Comparison of ENCODE assay signal across 8 cellular contexts in the genomic region with DNA sequence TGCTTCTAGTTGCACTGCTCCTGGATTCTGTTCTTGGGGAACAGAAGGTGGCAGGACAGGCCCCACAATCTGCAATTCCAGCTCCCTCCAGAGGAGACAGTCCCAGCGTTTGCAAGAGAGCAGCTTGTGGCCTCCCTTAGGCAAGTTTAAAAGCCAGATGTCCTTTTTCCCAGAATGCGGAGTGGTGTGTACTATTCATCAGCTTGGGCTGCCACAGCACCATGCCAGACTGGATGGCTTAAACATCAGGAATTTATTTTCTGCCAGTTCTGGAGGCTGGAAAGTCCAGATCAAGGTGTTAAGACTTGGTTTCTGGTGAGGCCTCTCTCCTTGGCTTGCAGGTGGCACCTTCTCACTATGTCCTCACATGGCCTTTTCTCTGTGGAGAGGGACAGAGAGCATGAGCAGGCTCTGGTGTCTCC. TPM values are rescaled to one million over a fixed set of nuclear protein-coding genes. Genes with fewer than 3 reads are reported as not detected.
A peak's percentile ranks its signal among the peaks of the same experiment; 100 is the strongest.
DNase-seq lines count a peak whose midpoint lies in the region; ATAC-seq and TF ChIP-seq lines count a peak whose summit lies in the region.

No MANE protein-coding gene starts in this region.

- peak overlapping the region; percentile 54 for H3K27ac ChIP-seq in BLaER1
- peak overlapping the region; percentile 45; the same call in 1 of the 2 replicates for H3K27ac ChIP-seq in GM23338 (ENCODE audit: low read depth)

- H3K4me1 Mint-ChIP-seq in GM23338: peaks cover 56% of the 10 kb centered on the region

- DNase-seq in GM23338 (ENCODE audit: low spot score) (peak; percentile 83), glomerular visceral epithelial cell (ENCODE audit: extremely low spot score) (peak; percentile 36), sciatic nerve (ENCODE audit: low spot score) (no peak)
- no peak for DNase-seq in activated effector memory CD4-positive, alpha-beta T cell treated with Interleukin-2 at 50 U/mL for 16 hours

- H3K9me3 Mint-ChIP-seq in GM23338: no peaks in the 10 kb centered on the region; the same call in 2 of the 3 replicates

- H3K27me3 Mint-ChIP-seq in GM23338 (ENCODE audit: insufficient read depth, low read depth, poor library complexity): peaks cover 20% of the 10 kb centered on the region

- intact Hi-C loops in sciatic nerve (cut with DNase I): no loop called here

- H3K27me3 ChIP-seq in BLaER1 (no peaks in the 10 kb centered on the region), GM23338 (ENCODE audit: insufficient read depth) (no peaks in the 10 kb centered on the region)

- H3K4me2 ChIP-seq in BLaER1 (peak overlapping the region; percentile 95), GM23338 (no peak overlapping the region)

- H3K36me3 ChIP-seq in BLaER1 (no peaks in the 10 kb centered on the region), GM23338 (ENCODE audit: insufficient read depth) (0 out of 2 replicates have a peak, but pooled peaks cover 12% of the 10 kb centered on the region)

- H3K4me1 ChIP-seq in BLaER1 (peaks cover 91% of the 10 kb centered on the region), GM23338 (ENCODE audit: insufficient read depth) (peaks cover 24% of the 10 kb centered on the region)

- no peaks in the 10 kb centered on the region for H3K9me3 ChIP-seq in BLaER1

- peaks cover 56% of the 10 kb centered on the region for H3F3A ChIP-seq in GM23338 (replicated peaks; ENCODE audit: low read depth)

- ATAC-seq in GM23338 (peak; percentile 26), SK-N-SH treated with all-trans-retinoic acid at 6 μM for 48 hours (peak; percentile 35), GM18511 (IDR thresholded peaks at IDR 0.05; ENCODE audit: unreplicated experiment) (no peak), sciatic nerve (no peak), esophagus mucosa (no peak)

- no peak overlapping the region for H3K4me3 Mint-ChIP-seq in GM23338

- peak; percentile 54 to 56 for TF ChIP-seq CTCF in GM23338 (conservative IDR thresholded peaks at IDR 0.05; ENCODE audit: low read depth in 2 of 2)

- H3K4me3 ChIP-seq in BLaER1 (no peak overlapping the region), GM23338 (no peak overlapping the region)

- peaks cover 3% of the 10 kb centered on the region; the same call in 1 of the 2 replicates for H3K79me2 ChIP-seq in GM23338 (replicated peaks; ENCODE audit: insufficient read depth)

- no peaks in the 10 kb centered on the region for H3K9me2 ChIP-seq in GM23338 (ENCODE audit: insufficient read depth)

- no peak overlapping the region for H2AFZ ChIP-seq in GM23338

- H3K36me3 Mint-ChIP-seq in GM23338 (ENCODE audit: low read depth): peaks cover 59% of the 10 kb centered on the region

- H4K20me1 ChIP-seq in BLaER1 (no peaks in the 10 kb centered on the region), GM23338 (replicated peaks; ENCODE audit: insufficient read depth) (no peaks in the 10 kb centered on the region; the same call in 1 of the 2 replicates)

- H3K9ac ChIP-seq in BLaER1: 0 out of 2 replicates have a peak overlapping the region, but pooled peaks have one; percentile 27

- peak overlapping the region; percentile 78; the same call in 1 of the 2 replicates for H3K27ac Mint-ChIP-seq in GM23338

TF ChIP-seq in GM23338, 12 proteins besides CTCF, POLR2A, EP300 and RAD21:
- no peak for TF ChIP-seq NANOG (IDR thresholded peaks at IDR 0.05; ENCODE audit: borderline replicate concordance)
- TF ChIP-seq POLR2AphosphoS5 (IDR thresholded peaks at IDR 0.05; ENCODE audit: low read depth): no peak
- TF ChIP-seq, protein P1, sequence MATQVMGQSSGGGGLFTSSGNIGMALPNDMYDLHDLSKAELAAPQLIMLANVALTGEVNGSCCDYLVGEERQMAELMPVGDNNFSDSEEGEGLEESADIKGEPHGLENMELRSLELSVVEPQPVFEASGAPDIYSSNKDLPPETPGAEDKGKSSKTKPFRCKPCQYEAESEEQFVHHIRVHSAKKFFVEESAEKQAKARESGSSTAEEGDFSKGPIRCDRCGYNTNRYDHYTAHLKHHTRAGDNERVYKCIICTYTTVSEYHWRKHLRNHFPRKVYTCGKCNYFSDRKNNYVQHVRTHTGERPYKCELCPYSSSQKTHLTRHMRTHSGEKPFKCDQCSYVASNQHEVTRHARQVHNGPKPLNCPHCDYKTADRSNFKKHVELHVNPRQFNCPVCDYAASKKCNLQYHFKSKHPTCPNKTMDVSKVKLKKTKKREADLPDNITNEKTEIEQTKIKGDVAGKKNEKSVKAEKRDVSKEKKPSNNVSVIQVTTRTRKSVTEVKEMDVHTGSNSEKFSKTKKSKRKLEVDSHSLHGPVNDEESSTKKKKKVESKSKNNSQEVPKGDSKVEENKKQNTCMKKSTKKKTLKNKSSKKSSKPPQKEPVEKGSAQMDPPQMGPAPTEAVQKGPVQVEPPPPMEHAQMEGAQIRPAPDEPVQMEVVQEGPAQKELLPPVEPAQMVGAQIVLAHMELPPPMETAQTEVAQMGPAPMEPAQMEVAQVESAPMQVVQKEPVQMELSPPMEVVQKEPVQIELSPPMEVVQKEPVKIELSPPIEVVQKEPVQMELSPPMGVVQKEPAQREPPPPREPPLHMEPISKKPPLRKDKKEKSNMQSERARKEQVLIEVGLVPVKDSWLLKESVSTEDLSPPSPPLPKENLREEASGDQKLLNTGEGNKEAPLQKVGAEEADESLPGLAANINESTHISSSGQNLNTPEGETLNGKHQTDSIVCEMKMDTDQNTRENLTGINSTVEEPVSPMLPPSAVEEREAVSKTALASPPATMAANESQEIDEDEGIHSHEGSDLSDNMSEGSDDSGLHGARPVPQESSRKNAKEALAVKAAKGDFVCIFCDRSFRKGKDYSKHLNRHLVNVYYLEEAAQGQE (IDR thresholded peaks at IDR 0.05; ENCODE audit: unreplicated experiment): no peak
- TF ChIP-seq ZNF114 (CRISPR knock-in tag; IDR thresholded peaks at IDR 0.05): no peak
- TF ChIP-seq EZH2 (IDR thresholded peaks at IDR 0.05; ENCODE audit: low read depth, unreplicated experiment): no peak

TF ChIP-seq in SK-N-SH treated with all-trans-retinoic acid at 6 μM for 48 hours, 23 proteins besides CTCF, POLR2A, EP300 and RAD21:
- TF ChIP-seq ESRRG (CRISPR knock-in tag; IDR thresholded peaks at IDR 0.05) (no peak), TOX (CRISPR knock-in tag; IDR thresholded peaks at IDR 0.05; ENCODE audit: borderline replicate concordance) (no peak), PPARA (CRISPR knock-in tag; IDR thresholded peaks at IDR 0.05; ENCODE audit: borderline replicate concordance) (no peak), ZNF70 (CRISPR knock-in tag; IDR thresholded peaks at IDR 0.05) (no peak), TCF4 (CRISPR knock-in tag; IDR thresholded peaks at IDR 0.05; ENCODE audit: borderline replicate concordance) (peak; percentile 68; the same call in 1 of the 2 replicates), ISL1 (CRISPR knock-in tag; IDR thresholded peaks at IDR 0.05) (no peak)
- TF ChIP-seq, protein P2, sequence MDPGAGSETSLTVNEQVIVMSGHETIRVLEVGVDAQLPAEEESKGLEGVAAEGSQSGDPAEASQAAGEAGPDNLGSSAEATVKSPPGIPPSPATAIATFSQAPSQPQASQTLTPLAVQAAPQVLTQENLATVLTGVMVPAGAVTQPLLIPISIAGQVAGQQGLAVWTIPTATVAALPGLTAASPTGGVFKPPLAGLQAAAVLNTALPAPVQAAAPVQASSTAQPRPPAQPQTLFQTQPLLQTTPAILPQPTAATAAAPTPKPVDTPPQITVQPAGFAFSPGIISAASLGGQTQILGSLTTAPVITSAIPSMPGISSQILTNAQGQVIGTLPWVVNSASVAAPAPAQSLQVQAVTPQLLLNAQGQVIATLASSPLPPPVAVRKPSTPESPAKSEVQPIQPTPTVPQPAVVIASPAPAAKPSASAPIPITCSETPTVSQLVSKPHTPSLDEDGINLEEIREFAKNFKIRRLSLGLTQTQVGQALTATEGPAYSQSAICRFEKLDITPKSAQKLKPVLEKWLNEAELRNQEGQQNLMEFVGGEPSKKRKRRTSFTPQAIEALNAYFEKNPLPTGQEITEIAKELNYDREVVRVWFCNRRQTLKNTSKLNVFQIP (CRISPR knock-in tag; IDR thresholded peaks at IDR 0.05; ENCODE audit: borderline replicate concordance, low read depth): no peak

RNA-seq across cellular contexts. Expression of a gene that starts 11.7 kb away (rescaled TPM):
- 51.4 and 63.6 TPM in 2 replicates for total RNA-seq in GM23338 (2014; rRNA removed; shearing (Covaris generic))
- polyA plus RNA-seq in GM23338 (2016; fragmentation: Nextera tagmentation; extraction: Ambion mirVana): 8.2 and 10.0 TPM in 2 replicates
- 2.7 TPM for total RNA-seq in sciatic nerve
- total RNA-seq in esophagus mucosa: 1.1 TPM

RNA-seq across cellular contexts. Expression of a gene that starts 47.3 kb away (rescaled TPM):
- total RNA-seq in GM23338 (2014; rRNA removed; shearing (Covaris generic)): 1.7 TPM in 1 of 2 replicates, not detected in the other
- 1.2 and 1.5 TPM in 2 replicates for polyA plus RNA-seq in GM23338 (2016; fragmentation: Nextera tagmentation; extraction: Ambion mirVana)
- total RNA-seq in sciatic nerve (not detected), esophagus mucosa (not detected)

RNA-seq across cellular contexts. Expression of a gene that starts 51.2 kb away (rescaled TPM):
- 1.6 and 2.4 TPM in 2 replicates for total RNA-seq in GM23338 (2014; rRNA removed; shearing (Covaris generic))
- 3.0 and 3.7 TPM in 2 replicates for polyA plus RNA-seq in GM23338 (2016; fragmentation: Nextera tagmentation; extraction: Ambion mirVana)
- total RNA-seq in sciatic nerve (0.76 TPM), esophagus mucosa (not detected)

Comparison
In these comparisons a context has a peak if more than half of its experiments do, and no peak if none do; other contexts are left out.
1. ATAC-seq: peak in GM23338 (single experiment) and SK-N-SH treated with all-trans-retinoic acid at 6 μM for 48 hours (single experiment); none in GM18511 (single experiment), sciatic nerve (single experiment) and esophagus mucosa (single experiment).
2. DNase-seq: peak in GM23338 (single experiment) and glomerular visceral epithelial cell (single experiment); none in sciatic nerve (single experiment) and activated effector memory CD4-positive, alpha-beta T cell treated with Interleukin-2 at 50 U/mL for 16 hours (single experiment).
3. RNA of a gene that starts 11.7 kb away (total RNA-seq): 51.4 to 63.6 TPM in GM23338; 2.7 TPM in sciatic nerve (single experiment) and 1.1 TPM in esophagus mucosa (single experiment); every median in the first group is over 10 times any median in the second.